In the genomic region with DNA sequence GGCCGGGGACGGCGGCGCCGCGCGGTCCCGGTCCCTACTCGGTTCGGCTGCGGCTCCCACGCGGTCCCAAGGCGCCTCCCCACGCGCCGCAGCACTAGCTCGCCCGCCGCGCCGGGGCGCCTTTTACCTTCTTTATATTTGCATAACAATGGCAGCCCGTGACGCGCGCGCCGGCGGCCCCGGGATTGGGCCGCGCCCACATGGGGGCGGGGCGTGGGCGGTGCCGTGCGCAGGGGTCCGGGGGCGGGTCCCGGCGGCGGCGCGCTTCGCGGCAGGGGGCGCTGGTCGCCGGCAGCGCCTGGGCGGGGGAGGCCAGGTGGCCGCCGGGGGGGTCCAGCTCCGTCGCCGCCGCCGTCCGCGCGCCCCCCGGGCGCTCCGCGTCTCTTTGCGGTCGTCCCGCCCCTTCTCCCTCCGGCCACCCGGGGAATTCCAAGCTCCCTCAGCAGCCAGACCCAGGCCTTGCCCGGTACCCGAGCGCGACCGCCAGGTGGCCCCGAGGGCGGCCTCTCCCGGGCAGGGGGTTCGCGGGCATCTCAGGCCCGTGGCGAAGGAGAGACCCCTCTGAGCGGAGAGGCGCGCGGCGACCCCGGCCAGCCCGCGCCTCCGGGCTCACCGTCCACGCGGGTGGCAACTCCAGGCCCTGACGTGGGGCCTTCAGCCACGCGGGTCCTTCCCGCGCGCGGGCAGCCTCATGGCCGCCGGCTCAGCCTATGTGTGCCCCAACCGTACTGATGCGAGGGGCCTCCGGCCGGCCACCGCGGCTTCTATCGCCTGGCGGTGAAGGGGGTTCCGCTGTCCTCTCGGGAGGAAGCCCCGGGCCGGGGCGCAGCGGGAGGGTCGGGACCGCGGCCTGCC, we compare ENCODE assay signal across 8 cellular contexts. TPM values are rescaled to one million over a fixed set of nuclear protein-coding genes. Genes with fewer than 3 reads are reported as not detected.
DNase-seq lines count a peak whose midpoint lies in the region; ATAC-seq, FAIRE-seq and TF ChIP-seq lines count a peak whose summit lies in the region.

A gene with protein sequence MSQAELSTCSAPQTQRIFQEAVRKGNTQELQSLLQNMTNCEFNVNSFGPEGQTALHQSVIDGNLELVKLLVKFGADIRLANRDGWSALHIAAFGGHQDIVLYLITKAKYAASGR (minus strand): TSS at position 96 of the 855 bp plus-strand sequence. CDS start 343 bp downstream, outside the sequence.

- H3K27ac ChIP-seq in coronary artery (peak within 1 kb of the TSS; percentile 17 to 80), HepG2 (ENCODE audit: extremely low read length, insufficient read depth, low read length) (no peak within 1 kb of the TSS)

- no peak for TF ChIP-seq POLR2A in HepG2 (IDR thresholded peaks at IDR 0.05; ENCODE audit: insufficient read depth in 1 of 2, low read depth in 2 of 2, low read length in 2 of 2)

- no TSS peak for BruUV-seq in HepG2 (replicated peaks; lab: Mats Ljungman, UMichigan)

- WGBS in HepG2 (ENCODE audit: low lambda C conversion rate), result 28% methylated on average over 11 of the region's 121 CpGs

- POLR2A ChIA-PET in AG04449 (lab: Yijun Ruan, JAX), result interaction anchor here (0.6 kb wide), 1 partner anchor 60 kb away, joined by 3 read pairs; no protein-coding TSS in a partner anchor
- POLR2A ChIA-PET in HepG2 (lab: Yijun Ruan, JAX), result interaction anchor here (0.9 to 1.9 kb wide), 7 partner anchors 8 to 146 kb away, joined by 3 to 6 read pairs (median 5); a partner anchor contains a TSS

- no peak for FAIRE-seq in HepG2 (lab: Jason Lieb, UNC)

- no peak for TF ChIP-seq RAD21 in HepG2 (CRISPR knock-in tag; IDR thresholded peaks at IDR 0.05)

- H3K4me2 ChIP-seq in HepG2 (ENCODE audit: low read depth, low read length), result peak within 1 kb of the TSS; percentile 82

- TF ChIP-seq CTCF in AG04449 (IDR thresholded peaks at IDR 0.05; ENCODE audit: insufficient read depth, low read length, missing control alignments), result peak; percentile 75
- peak; percentile 22 for TF ChIP-seq CTCF in coronary artery (IDR thresholded peaks at IDR 0.05)
- TF ChIP-seq CTCF in HepG2 (CRISPR knock-in tag; IDR thresholded peaks at IDR 0.05), result peak; percentile 34

- H3K9ac ChIP-seq in HepG2 (ENCODE audit: insufficient read depth, low read depth, low read length), result peak within 1 kb of the TSS; percentile 15; the same call in 1 of the 2 replicates

- no peak within 1 kb of the TSS for H2AFZ ChIP-seq in HepG2 (ENCODE audit: low read length)

- CTCF ChIA-PET in AG04449 (lab: Yijun Ruan, JAX), result interaction anchor here (0.9 to 2.7 kb wide), 23 partner anchors 8 to 290 kb away, joined by 3 to 7 read pairs (median 5); a partner anchor contains a TSS
- CTCF ChIA-PET in HepG2 (lab: Yijun Ruan, JAX; ENCODE audit: low intra/inter-chr PET ratio, low total read pairs), result no interaction called here

- H3K4me3 ChIP-seq in AG04449 (ENCODE audit: low read depth, low read length) (peak within 1 kb of the TSS; percentile 53), coronary artery (peak within 1 kb of the TSS; percentile 69), HepG2 (replicated peaks in 1 of 3; ENCODE audit: insufficient read depth in 1 of 3, low read depth in 2 of 3, low read length in 3 of 3) (peak within 1 kb of the TSS; percentile 46 to 63 (median 51); a peak in 5 of 6 replicates)

- no peaks in the 10 kb centered on the region for H3K9me3 ChIP-seq in HepG2 (ENCODE audit: low read length)

- intact Hi-C loops in HepG2 (cut with micrococcal nuclease; ENCODE audit: unreplicated experiment), result loop anchor here (10.0 kb wide), 1 partner anchor 102 kb away; no protein-coding TSS in a partner anchor

- peaks cover 71% of the 10 kb centered on the region for H3K4me1 ChIP-seq in HepG2 (ENCODE audit: insufficient read depth, low read length)

- H4K20me1 ChIP-seq in HepG2 (ENCODE audit: insufficient read depth, low read length), result no peaks in the 10 kb centered on the region

- H3K79me2 ChIP-seq in HepG2 (ENCODE audit: insufficient read depth, low read length), result no peaks in the 10 kb centered on the region

- ATAC-seq in GM18868 (IDR thresholded peaks at IDR 0.05; ENCODE audit: unreplicated experiment) (peak; percentile 67), HG03103 (IDR thresholded peaks at IDR 0.05; ENCODE audit: low read depth, unreplicated experiment) (peak; percentile 62), HepG2 (peak; percentile 6; the same call in 1 of the 3 replicates)

- in situ Hi-C loops in HepG2 (cut with HindIII; ENCODE audit: extremely low pct_ligation_motif_present, low pct_unique_long_range_greater_than_20kb), result no loop called here

- peaks cover 14 to 77% of the 10 kb centered on the region in 2 experiments for H3K27me3 ChIP-seq in HepG2 (ENCODE audit: control insufficient read depth in 1 of 2, insufficient read depth in 2 of 2, low read length in 2 of 2)

- no peaks in the 10 kb centered on the region for H3K36me3 ChIP-seq in HepG2 (replicated peaks in 1 of 2; ENCODE audit: control insufficient read depth in 1 of 2, insufficient read depth in 2 of 2, low read length in 2 of 2)

- TF ChIP-seq EP300 in HepG2 (IDR thresholded peaks at IDR 0.05; ENCODE audit: low read depth in 2 of 2, low read length in 2 of 2) (no peak), HepG2 (CRISPR knock-in tag; IDR thresholded peaks at IDR 0.05; ENCODE audit: borderline replicate concordance) (no peak)

- DNase-seq in AG04449 (ENCODE audit: low read depth, low spot score) (no peak), NCI-H446 treated with DMSO at 0.1 percent for 48 hours (lab: John Stamatoyannopoulos, UW) (peak; percentile 50), coronary artery (ENCODE audit: low spot score) (no peak), HepG2 (ENCODE audit: low spot score) (no peak)
- DNase-seq in activated CD4-positive, alpha-beta T cell treated with anti-CD3 and anti-CD28 coated beads for 4 hours, result peak; percentile 94 to 96
- peak; percentile 89 to 96 for DNase-seq in stimulated activated CD4-positive, alpha-beta T cell treated with anti-CD3 and anti-CD28 coated beads, Interleukin-2, amount 100 ng/mL, for 48 hours

TF ChIP-seq in HepG2, 621 proteins besides CTCF, POLR2A, EP300 and RAD21 (continues in another document):
- TF ChIP-seq KDM4B (CRISPR knock-in tag; IDR thresholded peaks at IDR 0.05) (no peak), BRCA1 (CRISPR knock-in tag; IDR thresholded peaks at IDR 0.05) (no peak), SOX6 (IDR thresholded peaks at IDR 0.05) (no peak), SOX6 (CRISPR knock-in tag; IDR thresholded peaks at IDR 0.05) (peak; percentile 27; the same call in 1 of the 2 replicates), NFYB (CRISPR knock-in tag; IDR thresholded peaks at IDR 0.05) (peak; percentile 37)
- TF ChIP-seq, protein P1, sequence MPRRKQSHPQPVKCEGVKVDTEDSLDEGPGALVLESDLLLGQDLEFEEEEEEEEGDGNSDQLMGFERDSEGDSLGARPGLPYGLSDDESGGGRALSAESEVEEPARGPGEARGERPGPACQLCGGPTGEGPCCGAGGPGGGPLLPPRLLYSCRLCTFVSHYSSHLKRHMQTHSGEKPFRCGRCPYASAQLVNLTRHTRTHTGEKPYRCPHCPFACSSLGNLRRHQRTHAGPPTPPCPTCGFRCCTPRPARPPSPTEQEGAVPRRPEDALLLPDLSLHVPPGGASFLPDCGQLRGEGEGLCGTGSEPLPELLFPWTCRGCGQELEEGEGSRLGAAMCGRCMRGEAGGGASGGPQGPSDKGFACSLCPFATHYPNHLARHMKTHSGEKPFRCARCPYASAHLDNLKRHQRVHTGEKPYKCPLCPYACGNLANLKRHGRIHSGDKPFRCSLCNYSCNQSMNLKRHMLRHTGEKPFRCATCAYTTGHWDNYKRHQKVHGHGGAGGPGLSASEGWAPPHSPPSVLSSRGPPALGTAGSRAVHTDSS (CRISPR knock-in tag; conservative IDR thresholded peaks at IDR 0.05), result no peak
- TF ChIP-seq, protein P2, sequence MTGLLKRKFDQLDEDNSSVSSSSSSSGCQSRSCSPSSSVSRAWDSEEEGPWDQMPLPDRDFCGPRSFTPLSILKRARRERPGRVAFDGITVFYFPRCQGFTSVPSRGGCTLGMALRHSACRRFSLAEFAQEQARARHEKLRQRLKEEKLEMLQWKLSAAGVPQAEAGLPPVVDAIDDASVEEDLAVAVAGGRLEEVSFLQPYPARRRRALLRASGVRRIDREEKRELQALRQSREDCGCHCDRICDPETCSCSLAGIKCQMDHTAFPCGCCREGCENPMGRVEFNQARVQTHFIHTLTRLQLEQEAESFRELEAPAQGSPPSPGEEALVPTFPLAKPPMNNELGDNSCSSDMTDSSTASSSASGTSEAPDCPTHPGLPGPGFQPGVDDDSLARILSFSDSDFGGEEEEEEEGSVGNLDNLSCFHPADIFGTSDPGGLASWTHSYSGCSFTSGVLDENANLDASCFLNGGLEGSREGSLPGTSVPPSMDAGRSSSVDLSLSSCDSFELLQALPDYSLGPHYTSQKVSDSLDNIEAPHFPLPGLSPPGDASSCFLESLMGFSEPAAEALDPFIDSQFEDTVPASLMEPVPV (CRISPR knock-in tag; IDR thresholded peaks at IDR 0.05), result no peak

RNA-seq across cellular contexts. Expression of the gene that starts here (rescaled TPM):
- 0.14 and 0.22 TPM in 2 replicates for total RNA-seq in HepG2 (2016; rRNA removed; fragmentation: Illumina TruSeq; extraction: Trizol)
- total RNA-seq in HepG2 (2016; cell fraction: cytosol; rRNA removed; fragmentation: Illumina TruSeq; extraction: Trizol; ENCODE audit: low read depth), result 0.26 and 0.30 TPM in 2 replicates
- 0.19 and 0.35 TPM in 2 replicates for total RNA-seq in HepG2 (2016; cell fraction: insoluble cytoplasmic fraction; rRNA removed; fragmentation: Illumina TruSeq; extraction: Trizol)
- total RNA-seq in HepG2 (2016; cell fraction: membrane; rRNA removed; fragmentation: Illumina TruSeq; extraction: Trizol), result 0.21 and 0.25 TPM in 2 replicates
- 0.19 and 0.22 TPM in 2 replicates for total RNA-seq in HepG2 (2016; cell fraction: nucleus; rRNA removed; fragmentation: Illumina TruSeq; extraction: Trizol)
- 0.46 and 0.73 TPM in 2 replicates for polyA plus RNA-seq in HepG2 (2011; rRNA removed)
- polyA plus RNA-seq in HepG2 (2011; cell fraction: cytosol; rRNA removed), result 0.74 and 1.0 TPM in 2 replicates
- 0.69 and 0.79 TPM in 2 replicates for polyA plus RNA-seq in HepG2 (2011; cell fraction: nucleus; rRNA removed)
- 0.51 and 0.78 TPM in 2 replicates for polyA plus RNA-seq in HepG2 (2012)
- 0.21 and 0.42 TPM in 2 replicates for polyA plus RNA-seq in HepG2 (2016; cell fraction: cytosol; fragmentation: Illumina TruSeq; extraction: Trizol; ENCODE audit: low read depth)
- polyA plus RNA-seq in HepG2 (2016; cell fraction: insoluble cytoplasmic fraction; fragmentation: Illumina TruSeq; extraction: Trizol; ENCODE audit: low read depth), result 0.17 and 0.46 TPM in 2 replicates
- 0.40 and 0.56 TPM in 2 replicates for polyA plus RNA-seq in HepG2 (2016; cell fraction: membrane; fragmentation: Illumina TruSeq; extraction: Trizol; ENCODE audit: low read depth)
- 0.36 and 0.52 TPM in 2 replicates for polyA plus RNA-seq in HepG2 (2016; cell fraction: nucleus; fragmentation: Illumina TruSeq; extraction: Trizol; ENCODE audit: insufficient read depth, low read depth)
- polyA minus RNA-seq in HepG2 (2011; rRNA and poly(A)+ RNA removed; ENCODE audit: low replicate concordance), result 1.0 and 2.0 TPM in 2 replicates
- polyA minus RNA-seq in HepG2 (2011; cell fraction: cytosol; rRNA and poly(A)+ RNA removed), result 0.59 and 0.88 TPM in 2 replicates
- polyA minus RNA-seq in HepG2 (2011; cell fraction: nucleus; rRNA and poly(A)+ RNA removed), result 0.25 TPM in 1 of 2 replicates, not detected in the other

Comparison
In these comparisons a context has a peak if more than half of its experiments do, and no peak if none do; other contexts are left out.
1. DNase-seq: peak in NCI-H446 treated with DMSO at 0.1 percent for 48 hours (single experiment), activated CD4-positive, alpha-beta T cell treated with anti-CD3 and anti-CD28 coated beads for 4 hours (2 of 2) and stimulated activated CD4-positive, alpha-beta T cell treated with anti-CD3 and anti-CD28 coated beads, Interleukin-2, amount 100 ng/mL, for 48 hours (2 of 2); none in AG04449 (single experiment), coronary artery (single experiment) and HepG2 (single experiment).
2. CTCF ChIP-seq: peak in every context shown above with its lines; median percentile 75 in AG04449; 34 in HepG2; 22 in coronary artery.
3. ATAC-seq: peak in every context shown above with its lines; median percentile 67 in GM18868; 62 in HG03103; 6 in HepG2.
4. Peak in every context shown above with its lines, with median percentiles within 50 percentile points of each other: H3K4me3 ChIP-seq.